In the genomic region with DNA sequence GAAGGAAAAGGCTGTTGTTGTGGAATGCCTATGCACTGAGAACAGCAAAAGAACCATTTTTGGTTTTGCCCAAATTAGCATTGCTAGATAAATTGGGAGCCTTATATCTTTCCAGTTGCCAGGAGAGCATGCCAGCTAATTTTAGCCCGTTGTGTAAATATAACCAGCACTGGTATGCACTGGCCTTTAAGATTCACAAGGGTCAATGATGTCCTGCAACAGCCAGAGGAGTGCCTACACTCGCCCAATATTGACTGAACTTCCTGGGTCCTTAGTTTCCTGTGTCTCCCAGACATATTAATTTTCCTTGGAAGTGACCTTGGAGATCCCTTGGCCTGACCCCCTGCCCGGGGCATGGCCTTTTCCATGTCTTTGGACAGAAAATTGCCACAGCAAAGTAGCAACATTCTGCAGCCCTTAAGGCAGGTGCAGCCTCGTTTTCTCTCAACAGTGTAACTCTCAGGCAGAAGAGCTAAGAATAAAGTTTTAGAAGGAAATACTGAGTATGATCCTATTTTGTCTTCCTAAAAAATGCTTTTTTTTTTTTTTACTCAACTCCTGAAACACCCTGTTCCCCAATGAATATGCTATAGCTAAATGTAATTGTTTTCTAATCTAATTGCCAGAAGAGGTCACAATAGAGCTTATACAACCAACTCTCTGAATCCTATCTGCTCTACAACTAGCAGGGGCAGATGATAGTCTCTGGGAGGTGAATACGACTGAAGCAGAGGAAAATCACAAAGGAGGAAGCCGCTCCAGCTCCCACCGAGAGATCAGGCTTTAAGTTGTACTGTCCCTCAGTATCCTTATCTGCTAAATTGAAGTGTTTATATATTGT, we compare ENCODE assay signal across 8 cellular contexts.
DNase-seq lines count a peak whose midpoint lies in the region; ATAC-seq and TF ChIP-seq lines count a peak whose summit lies in the region.
"Had no signal": no experiment of that assay in that cellular context is flagged by ENCODE, and none has a peak within 500 bp of the region (broad histone marks: within the 10 kb centered on the region; RNA-seq: fewer than 3 reads in every experiment).

No MANE protein-coding gene starts in this region.

- H3K36me3 ChIP-seq in OCI-LY1 (ENCODE audit: insufficient read depth, low read length), result no peaks in the 10 kb centered on the region
- H3K36me3 ChIP-seq in fibroblast of lung (ENCODE audit: control insufficient read depth, insufficient read depth, low read length), result no peaks in the 10 kb centered on the region
- H3K36me3 ChIP-seq in gastrocnemius medialis, result no peaks in the 10 kb centered on the region

- ATAC-seq in GM18868 (IDR thresholded peaks at IDR 0.05; ENCODE audit: unreplicated experiment) (peak; percentile 66), gastrocnemius medialis (peak; percentile 60 to 72), GM19328 (IDR thresholded peaks at IDR 0.05; ENCODE audit: unreplicated experiment) (no peak)

- no peak overlapping the region for H3K27ac ChIP-seq in OCI-LY1 (ENCODE audit: low read depth, low read length, poor library complexity, severe bottlenecking)
- no peak overlapping the region for H3K27ac ChIP-seq in fibroblast of lung (ENCODE audit: insufficient read depth, low read length)
- H3K27ac ChIP-seq in gastrocnemius medialis, result peak overlapping the region in 1 of 4 donors; percentile 29
- H3K27ac ChIP-seq: skin epidermis had no signal

- H3K79me2 ChIP-seq in OCI-LY1 (ENCODE audit: insufficient read depth, low read length), result no peaks in the 10 kb centered on the region
- no peaks in the 10 kb centered on the region for H3K79me2 ChIP-seq in fibroblast of lung (ENCODE audit: control insufficient read depth, insufficient read depth, low read length)

- no peaks in the 10 kb centered on the region for H3F3A ChIP-seq in OCI-LY1 (ENCODE audit: insufficient read depth, low read length)

- H4K20me1 ChIP-seq in OCI-LY1 (ENCODE audit: insufficient read depth, low read length) (no peaks in the 10 kb centered on the region), fibroblast of lung (ENCODE audit: control insufficient read depth, extremely low read depth, insufficient read depth, low read length) (no peaks in the 10 kb centered on the region)

- intact Hi-C loops in gastrocnemius medialis (cut with DNase I; ENCODE audit: low total_unique reads), result loop anchor here (1.0 kb wide), 1 partner anchor 163 kb away; no protein-coding TSS in a partner anchor

- H3K9me3 ChIP-seq in OCI-LY1 (ENCODE audit: low read length) (no peaks in the 10 kb centered on the region), fibroblast of lung (ENCODE audit: control insufficient read depth, insufficient read depth, low read depth, low read length) (no peaks in the 10 kb centered on the region), gastrocnemius medialis (no peaks in the 10 kb centered on the region)

- TF ChIP-seq POLR2A in gastrocnemius medialis (IDR thresholded peaks at IDR 0.05), result no peak

- no peaks in the 10 kb centered on the region for H3K9me2 ChIP-seq in OCI-LY1 (ENCODE audit: low read depth, low read length)

- in situ Hi-C loops in gastrocnemius medialis (cut with MboI; ENCODE audit: low sequenced_read_pairs in 4 of 4), result no loop called here

- H2AFZ ChIP-seq in OCI-LY1 (ENCODE audit: low read length) (no peak overlapping the region), fibroblast of lung (ENCODE audit: low read length) (no peak overlapping the region)

- DNase-seq in fibroblast of lung (ENCODE audit: low read depth in 2 of 2) (peak; percentile 6 to 41), gastrocnemius medialis (no peak), activated T-cell treated with anti-CD3 and anti-CD28 coated beads for 4 hours (no peak), amniotic stem cell (lab: John Stamatoyannopoulos, UW) (no peak)

- H3K4me2 ChIP-seq in OCI-LY1 (ENCODE audit: low read length) (no peak overlapping the region), fibroblast of lung (ENCODE audit: extremely low read depth, insufficient read depth, low read length) (no peak overlapping the region)

- TF ChIP-seq CTCF in OCI-LY1 (IDR thresholded peaks at IDR 0.05; ENCODE audit: low read length) (peak; percentile 39; the same call in 1 of the 2 replicates), fibroblast of lung (conservative IDR thresholded peaks at IDR 0.05 in 1 of 2, IDR thresholded peaks at IDR 0.05 in 1 of 2; ENCODE audit: low read depth in 1 of 2, low read length in 2 of 2) (peak in 1 of 2 donors; percentile 3), gastrocnemius medialis (IDR thresholded peaks at IDR 0.05 in 4 of 5, conservative IDR thresholded peaks at IDR 0.05 in 1 of 5) (no peak)

- H3K9ac ChIP-seq in OCI-LY1 (ENCODE audit: low read length) (no peak overlapping the region), fibroblast of lung (ENCODE audit: insufficient read depth, low read length) (no peak overlapping the region)

- H3K27me3 ChIP-seq in OCI-LY1 (ENCODE audit: insufficient read depth, low read length) (no peaks in the 10 kb centered on the region), fibroblast of lung (ENCODE audit: control insufficient read depth, insufficient read depth, low read length) (no peaks in the 10 kb centered on the region), gastrocnemius medialis (no peaks in the 10 kb centered on the region)

- H3K4me3 ChIP-seq in OCI-LY1 (ENCODE audit: low read depth, low read length, poor library complexity, severe bottlenecking) (no peak overlapping the region), fibroblast of lung (replicated peaks in 1 of 4; ENCODE audit: control extremely low read depth in 1 of 4, insufficient read depth in 1 of 4, low read depth in 3 of 4, low read length in 4 of 4) (no peak overlapping the region), gastrocnemius medialis (no peak overlapping the region)
- H3K4me3 ChIP-seq: skin epidermis had no signal

- H3K4me1 ChIP-seq in OCI-LY1 (ENCODE audit: insufficient read depth, low read length, severe bottlenecking) (peaks cover 11% of the 10 kb centered on the region), fibroblast of lung (ENCODE audit: control insufficient read depth, extremely low read depth, insufficient read depth, low read length) (no peaks in the 10 kb centered on the region), gastrocnemius medialis (peaks cover 8 to 9% of the 10 kb centered on the region in 2 donors)

Comparison
In these comparisons a context has a peak if more than half of its experiments do, and no peak if none do; other contexts are left out.
1. DNase-seq: peak in fibroblast of lung (2 of 2); none in gastrocnemius medialis (0 of 2), activated T-cell treated with anti-CD3 and anti-CD28 coated beads for 4 hours (single experiment) and amniotic stem cell (single experiment).